In the genomic region with DNA sequence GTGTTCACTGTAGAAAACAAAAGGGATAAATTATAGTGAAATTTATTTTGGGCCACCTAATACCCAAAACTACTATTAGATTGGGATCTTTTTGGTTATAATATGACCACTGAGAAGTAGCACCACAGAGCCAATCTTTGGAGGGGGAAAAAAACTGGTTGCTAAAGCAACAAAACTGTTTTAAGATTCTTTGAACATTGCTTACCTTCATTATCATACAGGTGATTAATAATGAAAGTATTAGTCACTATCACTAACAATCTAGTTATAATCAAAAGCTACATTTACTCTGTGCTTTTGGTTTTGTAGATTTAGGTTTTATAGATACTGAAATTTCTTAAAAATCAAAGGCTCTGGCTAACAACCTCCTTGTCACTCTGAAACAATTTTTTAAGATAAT, we compare ENCODE assay signal across 33 cellular contexts. TPM values are rescaled to one million over a fixed set of nuclear protein-coding genes. Genes with fewer than 3 reads are reported as not detected.
A peak's percentile ranks its signal among the peaks of the same experiment; 100 is the strongest.
DNase-seq lines count a peak whose midpoint lies in the region; ATAC-seq and TF ChIP-seq lines count a peak whose summit lies in the region.
"Had no signal": no experiment of that assay in that cellular context is flagged by ENCODE, and none has a peak within 500 bp of the region (broad histone marks: within the 10 kb centered on the region; RNA-seq: fewer than 3 reads in every experiment).

No MANE protein-coding gene starts in this region.

- POLR2A ChIA-PET in MCF 10A (lab: Yijun Ruan, JAX): interaction anchor here (0.6 kb wide), 1 partner anchor 1706 kb away, joined by 3 read pairs; no protein-coding TSS in a partner anchor
- POLR2A ChIA-PET in CD8-positive, alpha-beta memory T cell (lab: Charles Lee): no interaction called here

- H3K4me1 Mint-ChIP-seq in MCF 10A (ENCODE audit: insufficient read depth, unreplicated experiment): peaks cover 8% of the 10 kb centered on the region
- peaks cover 13% of the 10 kb centered on the region for H3K4me1 Mint-ChIP-seq in activated T-helper 17 cell treated with anti-CD3 and anti-CD28 coated beads, Interleukin-2, amount 50 U/mL, for 72 hours
- H3K4me1 Mint-ChIP-seq in CD8-positive, alpha-beta memory T cell: peaks cover 16 to 34% (median 29%) of the 10 kb centered on the region in 3 donors

- H3K4me2 ChIP-seq in mammary epithelial cell (ENCODE audit: insufficient read depth, low read depth, low read length): no peak overlapping the region

- no peak overlapping the region for H3K4me3 Mint-ChIP-seq in MCF 10A (ENCODE audit: unreplicated experiment)
- no peak overlapping the region for H3K4me3 Mint-ChIP-seq in activated T-helper 17 cell treated with anti-CD3 and anti-CD28 coated beads, Interleukin-2, amount 50 U/mL, for 72 hours
- no peak overlapping the region for H3K4me3 Mint-ChIP-seq in CD8-positive, alpha-beta memory T cell
- H3K4me3 Mint-ChIP-seq: activated naive CD8-positive, alpha-beta T cell; effector memory CD8-positive, alpha-beta T cell; nephron progenitor cell; T-helper 17 cell had no signal

- H3K79me2 ChIP-seq in mammary epithelial cell (ENCODE audit: insufficient read depth, low read length): peaks cover 53% of the 10 kb centered on the region

- intact Hi-C loops in mammary epithelial cell (cut with micrococcal nuclease) (loop anchor here (10.0 kb wide), 1 partner anchor 566 kb away; no protein-coding TSS in a partner anchor), MCF 10A (cut with micrococcal nuclease) (loop anchor here (10.0 kb wide), 1 partner anchor 86 kb away; no protein-coding TSS in a partner anchor)

- no peak for TF ChIP-seq CTCF in mammary epithelial cell (conservative IDR thresholded peaks at IDR 0.05 in 1 of 2, IDR thresholded peaks at IDR 0.05 in 1 of 2; ENCODE audit: extremely low read depth in 1 of 2, insufficient read depth in 1 of 2, low read depth in 1 of 2, low read length in 2 of 2)
- TF ChIP-seq CTCF in MCF 10A (IDR thresholded peaks at IDR 0.05; ENCODE audit: unreplicated experiment): no peak

- H3K4me1 ChIP-seq in mammary epithelial cell (ENCODE audit: insufficient read depth, low read length): peaks cover 6% of the 10 kb centered on the region
- no peaks in the 10 kb centered on the region for H3K4me1 ChIP-seq in CD8-positive, alpha-beta memory T cell (ENCODE audit: insufficient read depth, low read length)

- H3K36me3 Mint-ChIP-seq in MCF 10A (ENCODE audit: insufficient read depth, unreplicated experiment): peaks cover 11% of the 10 kb centered on the region
- peaks cover 10% of the 10 kb centered on the region for H3K36me3 Mint-ChIP-seq in activated T-helper 17 cell treated with anti-CD3 and anti-CD28 coated beads, Interleukin-2, amount 50 U/mL, for 72 hours (ENCODE audit: low read depth)
- H3K36me3 Mint-ChIP-seq in CD8-positive, alpha-beta memory T cell: peaks cover 0 to 12% (median 0%) of the 10 kb centered on the region in 3 donors

- CTCF ChIA-PET in mammary epithelial cell (lab: Charles Lee; ENCODE audit: low non-redundant PET): no interaction called here
- CTCF ChIA-PET in MCF 10A (lab: Yijun Ruan, JAX): interaction anchor here (0.6 to 3.2 kb wide), 6 partner anchors 11 to 201 kb away, joined by 3 to 18 read pairs (median 3); no protein-coding TSS in a partner anchor
- CTCF ChIA-PET in CD8-positive, alpha-beta memory T cell (lab: Charles Lee): interaction anchor here (7.3 kb wide), 1 partner anchor 202 kb away, joined by 83 read pairs; no protein-coding TSS in a partner anchor

- no peaks in the 10 kb centered on the region for H4K20me1 ChIP-seq in mammary epithelial cell (ENCODE audit: insufficient read depth, low read length)

- H3K9ac ChIP-seq in mammary epithelial cell (ENCODE audit: insufficient read depth, low read length): no peak overlapping the region

- no peaks in the 10 kb centered on the region for H3K9me3 ChIP-seq in mammary epithelial cell (replicated peaks; ENCODE audit: insufficient read depth, low read length)
- H3K9me3 ChIP-seq in CD8-positive, alpha-beta memory T cell (ENCODE audit: low read length): no peaks in the 10 kb centered on the region
- H3K9me3 ChIP-seq: ascending aorta, ovary, transverse colon had no signal

- no peak overlapping the region for H2AFZ ChIP-seq in mammary epithelial cell (ENCODE audit: low read depth, low read length)

- in situ Hi-C loops in mammary epithelial cell (cut with MboI; ENCODE audit: low sequenced_read_pairs in 2 of 2): loop anchor here (5.0 to 25.0 kb wide), 5 partner anchors 89 to 569 kb away; no protein-coding TSS in a partner anchor

- DNase-seq in mammary epithelial cell (no peak), MCF 10A (ENCODE audit: unreplicated experiment) (no peak), hepatic stellate cell (ENCODE audit: low spot score) (no peak), NCI-H1092 (lab: John Stamatoyannopoulos, UW) (no peak)
- DNase-seq in CD8-positive, alpha-beta memory T cell: no peak
- DNase-seq: activated CD4-positive, alpha-beta T cell treated with anti-CD3 and anti-CD28 coated beads for 4 hours; C1 segment of cervical spinal cord; cortex of kidney; effector memory CD8-positive, alpha-beta T cell; erythroblast; HCEC 1CT; left ventricle myocardium superior; NCI-H1048; NCI-H1930; NCI-H526; nephron progenitor cell; NK-92 treated with Interleukin-12 subunit alpha and Interleukin-12 subunit beta, amount 100 ng/mL, for 24 hours; ovary; PC-3; T-helper 17 cell; transverse colon had no signal

- no peak overlapping the region for H3K4me3 ChIP-seq in mammary epithelial cell (replicated peaks in 1 of 3; ENCODE audit: insufficient read depth in 1 of 3, low read depth in 2 of 3, low read length in 3 of 3)
- H3K4me3 ChIP-seq in CD8-positive, alpha-beta memory T cell (ENCODE audit: low read length): no peak overlapping the region
- H3K4me3 ChIP-seq: ascending aorta, ovary, transverse colon had no signal

- H3K27me3 ChIP-seq in mammary epithelial cell (ENCODE audit: insufficient read depth, low read length): no peaks in the 10 kb centered on the region
- H3K27me3 ChIP-seq in CD8-positive, alpha-beta memory T cell (ENCODE audit: insufficient read depth, low read length, poor library complexity, severe bottlenecking): no peaks in the 10 kb centered on the region
- H3K27me3 ChIP-seq: ascending aorta, ovary, transverse colon had no signal

- peak overlapping the region; percentile 23 for H3K27ac ChIP-seq in mammary epithelial cell (ENCODE audit: insufficient read depth, low read depth, low read length)
- H3K27ac ChIP-seq in CD8-positive, alpha-beta memory T cell (ENCODE audit: low read depth, low read length): no peak overlapping the region
- H3K27ac ChIP-seq: ascending aorta, ovary, transverse colon had no signal

- dilution Hi-C loops in mammary epithelial cell (cut with HindIII; ENCODE audit: low sequenced_read_pairs): loop anchor here (25.0 kb wide), 1 partner anchor 194 kb away; no protein-coding TSS in a partner anchor

- peak; percentile 35 for ATAC-seq in HG02610 (IDR thresholded peaks at IDR 0.05; ENCODE audit: unreplicated experiment)
- ATAC-seq in activated T-helper 17 cell treated with anti-CD3 and anti-CD28 coated beads, Interleukin-2, amount 50 U/mL, for 72 hours (replicated peaks): peak; percentile 57
- ATAC-seq: effector memory CD8-positive, alpha-beta T cell; left ventricle myocardium superior; PC-3; SK-N-SH treated with all-trans-retinoic acid at 6 μM for 48 hours; T-helper 17 cell had no signal

- no TSS peak for BruUV-seq in mammary epithelial cell (replicated peaks; lab: Mats Ljungman, UMichigan)
- no TSS peak for BruUV-seq in MCF 10A (replicated peaks; lab: Mats Ljungman, UMichigan)

- H3K9me3 Mint-ChIP-seq in MCF 10A (ENCODE audit: unreplicated experiment): no peaks in the 10 kb centered on the region
- no peaks in the 10 kb centered on the region for H3K9me3 Mint-ChIP-seq in activated T-helper 17 cell treated with anti-CD3 and anti-CD28 coated beads, Interleukin-2, amount 50 U/mL, for 72 hours
- no peaks in the 10 kb centered on the region for H3K9me3 Mint-ChIP-seq in CD8-positive, alpha-beta memory T cell
- H3K9me3 Mint-ChIP-seq: activated T-helper 2 cell treated with anti-CD3 and anti-CD28 coated beads, Interferon-gamma antibody, Interleukin-2, Interleukin-4, amounts not matched to agents 10 μg/mL and 5 μg/mL and 100 μg/mL, durations not matched to agents 14 hours and 24 hours and 36 hours; effector memory CD8-positive, alpha-beta T cell; nephron progenitor cell had no signal

- H3K27ac Mint-ChIP-seq in MCF 10A (ENCODE audit: low read depth, unreplicated experiment): no peak overlapping the region
- peak overlapping the region; percentile 59 for H3K27ac Mint-ChIP-seq in activated T-helper 17 cell treated with anti-CD3 and anti-CD28 coated beads, Interleukin-2, amount 50 U/mL, for 72 hours
- H3K27ac Mint-ChIP-seq in CD8-positive, alpha-beta memory T cell: no peak overlapping the region
- H3K27ac Mint-ChIP-seq: activated naive CD8-positive, alpha-beta T cell; activated T-helper 2 cell treated with anti-CD3 and anti-CD28 coated beads, Interferon-gamma antibody, Interleukin-2, Interleukin-4, amounts not matched to agents 10 μg/mL and 5 μg/mL and 100 μg/mL, durations not matched to agents 14 hours and 24 hours and 36 hours; effector memory CD8-positive, alpha-beta T cell; nephron progenitor cell had no signal

- peaks cover 4% of the 10 kb centered on the region for H3K36me3 ChIP-seq in mammary epithelial cell (ENCODE audit: insufficient read depth, low read length)
- no peaks in the 10 kb centered on the region for H3K36me3 ChIP-seq in CD8-positive, alpha-beta memory T cell (ENCODE audit: insufficient read depth, low read length)
- H3K36me3 ChIP-seq: ascending aorta, ovary, transverse colon had no signal

- no peaks in the 10 kb centered on the region for H3K27me3 Mint-ChIP-seq in MCF 10A (ENCODE audit: insufficient read depth, unreplicated experiment)
- no peaks in the 10 kb centered on the region for H3K27me3 Mint-ChIP-seq in activated T-helper 17 cell treated with anti-CD3 and anti-CD28 coated beads, Interleukin-2, amount 50 U/mL, for 72 hours
- peaks cover 0 to 1% of the 10 kb centered on the region in 2 donors for H3K27me3 Mint-ChIP-seq in CD8-positive, alpha-beta memory T cell
- H3K27me3 Mint-ChIP-seq: activated naive CD8-positive, alpha-beta T cell; effector memory CD8-positive, alpha-beta T cell; T-helper 17 cell had no signal

RNA-seq across cellular contexts. Expression of a gene that starts 31.7 kb away (rescaled TPM):
- total RNA-seq in mammary epithelial cell (10 to 100 TPM; 36.3 to 44.3 TPM), MCF 10A (2022) (31.3 and 33.0 TPM in 2 replicates)
- polyA plus RNA-seq in mammary epithelial cell: 21.2 TPM
- polyA minus RNA-seq in mammary epithelial cell: 42.3 TPM
- total RNA-seq in activated T-helper 17 cell treated with anti-CD3 and anti-CD28 coated beads, Interleukin-2, amount 50 U/mL, for 72 hours: 10 to 100 TPM; 17.7 to 28.2 TPM
- 10 to 100 TPM; 19.0 to 25.1 TPM for total RNA-seq in CD8-positive, alpha-beta memory T cell
- polyA plus RNA-seq in CD8-positive, alpha-beta memory T cell: 11.4 TPM

RNA-seq across cellular contexts. Expression of a gene that starts 56.9 kb away (rescaled TPM):
- not detected for total RNA-seq in mammary epithelial cell
- not detected for polyA plus RNA-seq in mammary epithelial cell
- polyA minus RNA-seq in mammary epithelial cell: not detected
- total RNA-seq in MCF 10A (2022): not detected in 2 replicates
- total RNA-seq in activated T-helper 17 cell treated with anti-CD3 and anti-CD28 coated beads, Interleukin-2, amount 50 U/mL, for 72 hours: not detected
- not detected for total RNA-seq in CD8-positive, alpha-beta memory T cell
- not detected for polyA plus RNA-seq in CD8-positive, alpha-beta memory T cell
- total RNA-seq: activated T-helper 2 cell treated with anti-CD3 and anti-CD28 coated beads, Interferon-gamma antibody, Interleukin-2, Interleukin-4, amounts not matched to agents 10 μg/mL and 5 μg/mL and 100 μg/mL, durations not matched to agents 14 hours and 24 hours and 36 hours; ascending aorta; cardiac septum; Daoy; left ventricle myocardium superior; mononuclear cell; ovary; PC-3; renal cortical epithelial cell; skeletal muscle tissue; T-helper 17 cell; transverse colon had no signal
- polyA plus RNA-seq: keratinocyte, ovary had no signal
